In genomic region chr3:196739671-196740475, GRCh38 we compare ENCODE assay signal across 1 cellular context.
TF ChIP-seq lines count a peak whose summit lies in the region.

Gene PAK2 (plus strand): TSS chr3:196739857. CDS start chr3:196782647, 42,790 bp downstream.

TF ChIP-seq in GM12878, 131 proteins besides CTCF, POLR2A, EP300 and RAD21 (continued from another document and continues in another):
- TF ChIP-seq TCF12 (IDR thresholded peaks at IDR 0.05; ENCODE audit: low read depth, low read length), result peak; percentile 48; the same call in 1 of the 2 replicates
- TF ChIP-seq REST (IDR thresholded peaks at IDR 0.05; ENCODE audit: low read depth, low read length), result no peak
- peak; percentile 85 for TF ChIP-seq SIX5 (IDR thresholded peaks at IDR 0.05; ENCODE audit: low read depth, low read length, severe bottlenecking)
- TF ChIP-seq ZNF592 (IDR thresholded peaks at IDR 0.05), result no peak
- no peak for TF ChIP-seq ELK1 (IDR thresholded peaks at IDR 0.05; ENCODE audit: low read depth, low read length)
- TF ChIP-seq ZBTB11 (CRISPR knock-in tag; IDR thresholded peaks at IDR 0.05), result no peak
- TF ChIP-seq SPI1 (IDR thresholded peaks at IDR 0.05; ENCODE audit: borderline replicate concordance, insufficient read depth, low read depth, low read length), result peak; percentile 26; the same call in 1 of the 2 replicates
- no peak for TF ChIP-seq MEF2B (IDR thresholded peaks at IDR 0.05; ENCODE audit: partially characterized antibody, poor library complexity, severe bottlenecking)
- no peak for TF ChIP-seq RFX5 (IDR thresholded peaks at IDR 0.05; ENCODE audit: low read depth, low read length)
- no peak for TF ChIP-seq SP1 (IDR thresholded peaks at IDR 0.05; ENCODE audit: low read depth, low read length)
- no peak for TF ChIP-seq CEBPB (IDR thresholded peaks at IDR 0.05; ENCODE audit: borderline replicate concordance in 1 of 2, low read depth in 2 of 2, low read length in 2 of 2)
- TF ChIP-seq IKZF2 (IDR thresholded peaks at IDR 0.05), result no peak
- TF ChIP-seq MYB (IDR thresholded peaks at IDR 0.05; ENCODE audit: borderline replicate concordance, low read depth, low read length), result no peak
- no peak for TF ChIP-seq FOXK2 (IDR thresholded peaks at IDR 0.05)
- TF ChIP-seq BACH1 (IDR thresholded peaks at IDR 0.05; ENCODE audit: borderline replicate concordance), result peak; percentile 35; the same call in 1 of the 2 replicates
- TF ChIP-seq ATF3 (IDR thresholded peaks at IDR 0.05; ENCODE audit: borderline replicate concordance, extremely low read depth, low read depth, low read length), result no peak
- TF ChIP-seq FOXM1 (IDR thresholded peaks at IDR 0.05; ENCODE audit: low read depth, low read length), result no peak
- TF ChIP-seq ZNF384 (IDR thresholded peaks at IDR 0.05; ENCODE audit: borderline replicate concordance, low read depth, low read length), result no peak
- no peak for TF ChIP-seq JUNB (IDR thresholded peaks at IDR 0.05)
- peak in 1 of 2 experiments; percentile 36; a peak in 1 of 3 replicates for TF ChIP-seq EGR1 (IDR thresholded peaks at IDR 0.05; ENCODE audit: borderline replicate concordance in 1 of 2, low read depth in 2 of 2, low read length in 2 of 2)
- TF ChIP-seq NFXL1 (IDR thresholded peaks at IDR 0.05; ENCODE audit: borderline replicate concordance), result no peak
- TF ChIP-seq ESRRA (IDR thresholded peaks at IDR 0.05; ENCODE audit: low read length), result no peak
- TF ChIP-seq ETV6 (conservative IDR thresholded peaks at IDR 0.05 in 1 of 2, IDR thresholded peaks at IDR 0.05 in 1 of 2; ENCODE audit: borderline replicate concordance in 1 of 2, low read depth in 1 of 2), result no peak
- TF ChIP-seq ATF7 (IDR thresholded peaks at IDR 0.05; ENCODE audit: low read depth), result no peak
- no peak for TF ChIP-seq MLLT1 (IDR thresholded peaks at IDR 0.05)
- peak; percentile 80; the same call in 1 of the 2 replicates for TF ChIP-seq POLR2AphosphoS5 (IDR thresholded peaks at IDR 0.05; ENCODE audit: low read length)
- TF ChIP-seq GATAD2B (conservative IDR thresholded peaks at IDR 0.05; ENCODE audit: low read depth), result peak; percentile 40; the same call in 1 of the 2 replicates
- peak; percentile 47 for TF ChIP-seq IKZF1 (conservative IDR thresholded peaks at IDR 0.05)
- no peak for TF ChIP-seq KAT2A (conservative IDR thresholded peaks at IDR 0.05; ENCODE audit: control insufficient read depth, low read depth, low read length)
- peak; percentile 19; the same call in 1 of the 2 replicates for TF ChIP-seq ZBTB40 (IDR thresholded peaks at IDR 0.05; ENCODE audit: borderline replicate concordance)
- no peak for TF ChIP-seq ZNF207 (IDR thresholded peaks at IDR 0.05; ENCODE audit: borderline replicate concordance)
- peak; percentile 67; the same call in 1 of the 2 replicates for TF ChIP-seq TARDBP (IDR thresholded peaks at IDR 0.05; ENCODE audit: borderline replicate concordance)
- TF ChIP-seq ZZZ3 (IDR thresholded peaks at IDR 0.05; ENCODE audit: control insufficient read depth, insufficient read length, low read depth), result no peak
- no peak for TF ChIP-seq RAD51 (IDR thresholded peaks at IDR 0.05)
- no peak for TF ChIP-seq E4F1 (IDR thresholded peaks at IDR 0.05; ENCODE audit: borderline replicate concordance, partially characterized antibody)
